ENCODE assay signal across 1 cellular context in genomic region chr14:54593860-54594259, GRCh38.
TF ChIP-seq lines count a peak whose summit lies in the region.

No MANE protein-coding gene starts in this region.

TF ChIP-seq in HepG2, 621 proteins besides CTCF, POLR2A, EP300 and RAD21:
- TF ChIP-seq, protein P1, sequence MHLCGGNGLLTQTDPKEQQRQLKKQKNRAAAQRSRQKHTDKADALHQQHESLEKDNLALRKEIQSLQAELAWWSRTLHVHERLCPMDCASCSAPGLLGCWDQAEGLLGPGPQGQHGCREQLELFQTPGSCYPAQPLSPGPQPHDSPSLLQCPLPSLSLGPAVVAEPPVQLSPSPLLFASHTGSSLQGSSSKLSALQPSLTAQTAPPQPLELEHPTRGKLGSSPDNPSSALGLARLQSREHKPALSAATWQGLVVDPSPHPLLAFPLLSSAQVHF (CRISPR knock-in tag; IDR thresholded peaks at IDR 0.05): no peak
- TF ChIP-seq ZNF704 (CRISPR knock-in tag; IDR thresholded peaks at IDR 0.05; ENCODE audit: borderline replicate concordance) (no peak), SUZ12 (IDR thresholded peaks at IDR 0.05; ENCODE audit: low read depth, low read length) (no peak), ZNF280B (CRISPR knock-in tag; IDR thresholded peaks at IDR 0.05; ENCODE audit: borderline replicate concordance) (no peak), ZMYM2 (CRISPR knock-in tag; IDR thresholded peaks at IDR 0.05) (no peak), STAT5B (CRISPR knock-in tag; IDR thresholded peaks at IDR 0.05) (no peak), MAFG (CRISPR knock-in tag; IDR thresholded peaks at IDR 0.05) (no peak), ZNF597 (CRISPR knock-in tag; IDR thresholded peaks at IDR 0.05) (no peak), KLF16 (CRISPR knock-in tag; IDR thresholded peaks at IDR 0.05) (no peak), KLF13 (CRISPR knock-in tag; IDR thresholded peaks at IDR 0.05) (no peak), HINFP (CRISPR knock-in tag; IDR thresholded peaks at IDR 0.05; ENCODE audit: low read depth) (no peak), DPF2 (CRISPR knock-in tag; IDR thresholded peaks at IDR 0.05; ENCODE audit: borderline replicate concordance, low read depth) (no peak), ZNF646 (CRISPR knock-in tag; IDR thresholded peaks at IDR 0.05) (no peak)
